In genomic region chr10:100980327-100981110, GRCh38 we compare ENCODE assay signal across 18 cellular contexts. TPM values are rescaled to one million over a fixed set of nuclear protein-coding genes. Genes with fewer than 3 reads are reported as not detected.
A peak's percentile ranks its signal among the peaks of the same experiment; 100 is the strongest.
DNase-seq lines count a peak whose midpoint lies in the region; FAIRE-seq and TF ChIP-seq lines count a peak whose summit lies in the region.
"Had no signal": no experiment of that assay in that cellular context is flagged by ENCODE, and none has a peak within 500 bp of the region (broad histone marks: within the 10 kb centered on the region; RNA-seq: fewer than 3 reads in every experiment).

No MANE protein-coding gene starts in this region.

- intact Hi-C loops in transverse colon (cut with DNase I; ENCODE audit: low total_unique reads) = no loop called here

- H3K27me3 ChIP-seq in astrocyte (ENCODE audit: insufficient read depth, low read length) = no peaks in the 10 kb centered on the region
- H3K27me3 ChIP-seq in transverse colon = no peaks in the 10 kb centered on the region

- no peaks in the 10 kb centered on the region for H3K4me1 ChIP-seq in astrocyte (ENCODE audit: insufficient read depth, low read length)
- H3K4me1 ChIP-seq in transverse colon = peaks cover 0 to 3% (median under 1%) of the 10 kb centered on the region in 4 donors
- H3K4me1 ChIP-seq: HAP-1 had no signal

- H3K79me2 ChIP-seq in astrocyte (ENCODE audit: insufficient read depth, low read length) = no peaks in the 10 kb centered on the region

- TF ChIP-seq EP300 in transverse colon (IDR thresholded peaks at IDR 0.05; ENCODE audit: low read depth) = no peak

- peaks cover 20% of the 10 kb centered on the region for H3K36me3 Mint-ChIP-seq in astrocyte (ENCODE audit: low read depth, unreplicated experiment)
- H3K36me3 Mint-ChIP-seq in neural crest cell (ENCODE audit: low read depth) = peaks cover 2% of the 10 kb centered on the region

- H3K27ac ChIP-seq in astrocyte (ENCODE audit: low read depth, low read length) = no peak overlapping the region
- H3K27ac ChIP-seq in transverse colon = no peak overlapping the region
- H3K27ac ChIP-seq: C4-2B had no signal

- no peak for FAIRE-seq in astrocyte (lab: Jason Lieb, UNC)
- FAIRE-seq: A204.1 had no signal

- H3K36me3 ChIP-seq in astrocyte (ENCODE audit: insufficient read depth, low read length) = peaks cover 4% of the 10 kb centered on the region
- peaks cover 0 to 8% (median 0%) of the 10 kb centered on the region in 4 donors for H3K36me3 ChIP-seq in transverse colon

- H3K9ac ChIP-seq in astrocyte (ENCODE audit: low read length) = no peak overlapping the region

- TF ChIP-seq CTCF in astrocyte (IDR thresholded peaks at IDR 0.05; ENCODE audit: insufficient read depth, low read depth, low read length) (no peak), neural crest cell (conservative IDR thresholded peaks at IDR 0.05) (no peak), transverse colon (IDR thresholded peaks at IDR 0.05) (no peak)

- peak; percentile 54 for DNase-seq in activated effector memory CD4-positive, alpha-beta T cell treated with anti-CD3 and anti-CD28 coated beads, Interleukin-2, amount 50 U/mL, for 16 hours
- no peak for DNase-seq in activated effector memory CD4-positive, alpha-beta T cell treated with Interleukin-2 at 50 U/mL for 16 hours
- DNase-seq in astrocyte (ENCODE audit: low read depth) (no peak), neural crest cell (ENCODE audit: low read depth, low spot score) (no peak), transverse colon (peak; percentile 3), NCI-H2227 (lab: John Stamatoyannopoulos, UW; ENCODE audit: unreplicated experiment) (no peak), NOMO-1 (lab: John Stamatoyannopoulos, UW; ENCODE audit: unreplicated experiment in 2 of 2) (no peak)
- DNase-seq in activated CD4-positive, alpha-beta T cell treated with anti-CD3 and anti-CD28 coated beads for 48 hours = no peak
- DNase-seq: COR-L47; DMS153; EL; NCI-H1048; NCI-H226; NCI-H69; NK-92 treated with Interleukin-12 subunit alpha and Interleukin-12 subunit beta, amount 100 ng/mL, for 24 hours had no signal

- no peaks in the 10 kb centered on the region for H3K27me3 Mint-ChIP-seq in astrocyte (ENCODE audit: low read depth, unreplicated experiment)
- H3K27me3 Mint-ChIP-seq in neural crest cell (ENCODE audit: low read depth) = no peaks in the 10 kb centered on the region

- H3K4me3 Mint-ChIP-seq in astrocyte (ENCODE audit: unreplicated experiment) (peak overlapping the region; percentile 31), neural crest cell (peak overlapping the region; percentile 23)

- TF ChIP-seq POLR2A in transverse colon (IDR thresholded peaks at IDR 0.05) = no peak

- H4K20me1 ChIP-seq in astrocyte (ENCODE audit: insufficient read depth, low read length) = peaks cover 12% of the 10 kb centered on the region

- in situ Hi-C loops in transverse colon (cut with MboI; ENCODE audit: low pct_ligation_motif_present in 1 of 4, low pct_unique_long_range_greater_than_20kb in 1 of 4, low sequenced_read_pairs in 3 of 4) = no loop called here

- H3K4me2 ChIP-seq in astrocyte (ENCODE audit: low read length) = no peak overlapping the region

- no peak overlapping the region for H2AFZ ChIP-seq in astrocyte (ENCODE audit: low read depth, low read length)

- H3K9me3 ChIP-seq in astrocyte (ENCODE audit: insufficient read depth, low read depth, low read length) (no peaks in the 10 kb centered on the region), transverse colon (no peaks in the 10 kb centered on the region)
- H3K9me3 ChIP-seq: HAP-1 had no signal

- H3K4me1 Mint-ChIP-seq in astrocyte (ENCODE audit: low read depth, unreplicated experiment) (no peaks in the 10 kb centered on the region), neural crest cell (peaks cover under 1% of the 10 kb centered on the region)

- H3K4me3 ChIP-seq in astrocyte (ENCODE audit: insufficient read depth, low read depth, low read length) (no peak overlapping the region), transverse colon (no peak overlapping the region)
- H3K4me3 ChIP-seq: HAP-1 had no signal

- no peaks in the 10 kb centered on the region for H3K9me3 Mint-ChIP-seq in astrocyte (ENCODE audit: unreplicated experiment)
- H3K9me3 Mint-ChIP-seq in neural crest cell = no peaks in the 10 kb centered on the region

- H3K27ac Mint-ChIP-seq in astrocyte (ENCODE audit: unreplicated experiment) = no peak overlapping the region
- H3K27ac Mint-ChIP-seq in neural crest cell (ENCODE audit: unreplicated experiment) = no peak overlapping the region

- 97 to 100% methylated on average over 2 to 9 of the region's 9 CpGs for WGBS in transverse colon (ENCODE audit: low coverage in 1 of 2), 2 donors

RNA-seq across cellular contexts. Expression of gene MRPL43, which starts 6.8 kb away (rescaled TPM):
- 61.3 and 75.1 TPM in 2 replicates for total RNA-seq in astrocyte
- total RNA-seq in neural crest cell = 62.9 and 64.0 TPM in 2 replicates
- total RNA-seq in transverse colon = 100 to 1,000 TPM in 1 of 4 donors, 10 to 100 TPM in 3; 32.5 to 104 (median 77.1) TPM

RNA-seq across cellular contexts. Expression of gene TWNK, which starts 6.8 kb away (rescaled TPM):
- 12.9 TPM in 2 replicates for total RNA-seq in astrocyte
- total RNA-seq in neural crest cell = 14.3 and 14.6 TPM in 2 replicates
- 10 to 100 TPM in 1 of 4 donors, 1 to 10 TPM in 3; 1.1 to 12.7 (median 3.3) TPM for total RNA-seq in transverse colon

RNA-seq across cellular contexts. Expression of gene SEMA4G, which starts 11.2 kb away (rescaled TPM):
- 5.9 and 7.1 TPM in 2 replicates for total RNA-seq in astrocyte
- 7.0 and 9.1 TPM in 2 replicates for total RNA-seq in neural crest cell
- 100 to 1,000 TPM in 3 of 4 donors, 10 to 100 TPM in 1; 94.0 to 221 (median 121) TPM for total RNA-seq in transverse colon

RNA-seq across cellular contexts. Expression of gene LZTS2, which starts 19.1 kb away (rescaled TPM):
- total RNA-seq in astrocyte (69.9 and 73.9 TPM in 2 replicates), neural crest cell (70.8 and 71.0 TPM in 2 replicates), transverse colon (10 to 100 TPM; 41.8 to 86.8 (median 56.6) TPM)

RNA-seq across cellular contexts. Expression of gene PDZD7, which starts 50.4 kb away (rescaled TPM):
- total RNA-seq in astrocyte = 2.2 and 4.5 TPM in 2 replicates
- total RNA-seq in neural crest cell = 0.50 and 0.68 TPM in 2 replicates
- total RNA-seq in transverse colon = 1 to 10 TPM in 1 of 4 donors, under 1 TPM in 2, not detected in 1; 0.27 to 2.0 (median 0.64) TPM

Comparison
In these comparisons a context has a peak if more than half of its experiments do, and no peak if none do; other contexts are left out.
1. DNase-seq: peak in activated effector memory CD4-positive, alpha-beta T cell treated with anti-CD3 and anti-CD28 coated beads, Interleukin-2, amount 50 U/mL, for 16 hours (single experiment) and transverse colon (single experiment); none in activated effector memory CD4-positive, alpha-beta T cell treated with Interleukin-2 at 50 U/mL for 16 hours (single experiment), astrocyte (single experiment), neural crest cell (single experiment), NCI-H2227 (single experiment), NOMO-1 (0 of 2) and activated CD4-positive, alpha-beta T cell treated with anti-CD3 and anti-CD28 coated beads for 48 hours (single experiment).